In genomic region chr16:56237451-56237930, GRCh38 we compare ENCODE assay signal across 30 cellular contexts. TPM values are rescaled to one million over a fixed set of nuclear protein-coding genes. Genes with fewer than 3 reads are reported as not detected.
DNase-seq lines count a peak whose midpoint lies in the region; ATAC-seq, FAIRE-seq and TF ChIP-seq lines count a peak whose summit lies in the region.
"Had no signal": no experiment of that assay in that cellular context is flagged by ENCODE, and none has a peak within 500 bp of the region (broad histone marks: within the 10 kb centered on the region; RNA-seq: fewer than 3 reads in every experiment).

No MANE protein-coding gene starts in this region.

- no peak overlapping the region for H3K9ac ChIP-seq in kidney (ENCODE audit: low read length in 2 of 2)
- H3K9ac ChIP-seq: GM23248 had no signal

- DNase-seq in Right ventricle myocardium superior (no peak), cardiac septum (ENCODE audit: low spot score) (no peak), glutamatergic neuron (no peak), middle frontal gyrus (ENCODE audit: extremely low spot score, low spot score) (peak; percentile 42), NCI-H524 (lab: John Stamatoyannopoulos, UW) (no peak), upper lobe of left lung (no peak), kidney (no peak), NCI-H345 (lab: John Stamatoyannopoulos, UW) (no peak)
- DNase-seq: 8988T; activated CD4-positive, alpha-beta T cell treated with anti-CD3 and anti-CD28 coated beads, Interleukin-2, amount 10 ng/mL, durations not matched to agents 7 days and 5 days; AML-193; CD8-positive, alpha-beta memory T cell; effector CD8-positive, alpha-beta T cell; erythroblast; GM23248; mesendoderm; naive thymus-derived CD4-positive, alpha-beta T cell; NCI-H1048; NCI-H187 treated with DMSO at 0.1 percent for 48 hours; NCI-H69; occipital lobe; stimulated activated CD4-positive, alpha-beta T cell treated with anti-CD3 and anti-CD28 coated beads, Interleukin-12 subunit alpha, Interleukin-12 subunit beta, amount 100 ng/mL, for 4 hours; stimulated activated naive CD8-positive, alpha-beta T cell treated with anti-CD3 and anti-CD28 coated beads, Interleukin-15, Interleukin-2, amounts not matched to agents 100 U/mL and 50 U/mL, for 24 hours; upper lobe of right lung had no signal

- no peak overlapping the region for H3K27ac ChIP-seq in upper lobe of left lung
- H3K27ac ChIP-seq in kidney (ENCODE audit: low read depth in 2 of 2, low read length in 2 of 2): no peak overlapping the region
- H3K27ac ChIP-seq: gastroesophageal sphincter, GM23248, upper lobe of right lung, VCaP had no signal

- intact Hi-C loops in Right ventricle myocardium superior (cut with DNase I): no loop called here
- intact Hi-C loops in cardiac septum (cut with DNase I): no loop called here
- intact Hi-C loops in kidney (cut with DNase I): no loop called here

- peaks cover 8% of the 10 kb centered on the region for H3K9me3 Mint-ChIP-seq in glutamatergic neuron (ENCODE audit: unreplicated experiment)
- H3K9me3 Mint-ChIP-seq: activated CD4-positive, alpha-beta T cell treated with anti-CD3 and anti-CD28 coated beads, Interleukin-2, amount 10 ng/mL, durations not matched to agents 7 days and 5 days; activated naive CD4-positive, alpha-beta T cell treated with anti-CD3 and anti-CD28 coated beads, Interleukin-2, amount 50 U/mL, for 24 hours; CD8-positive, alpha-beta memory T cell; naive thymus-derived CD4-positive, alpha-beta T cell; T-helper 2 cell treated with Interferon-gamma antibody and Interleukin-4, amounts not matched to agents 5 μg/mL and 100 μg/mL, for 36 hours had no signal

- 64 to 65% methylated on average over 6 of the region's 6 CpGs for WGBS in upper lobe of left lung, 2 donors

- ATAC-seq in Right ventricle myocardium superior (ENCODE audit: poor library complexity): peak; percentile 75
- no peak for ATAC-seq in upper lobe of left lung (ENCODE audit: low FRiP score in 2 of 2)
- ATAC-seq: gastroesophageal sphincter; naive thymus-derived CD4-positive, alpha-beta T cell; SK-N-SH treated with all-trans-retinoic acid at 6 μM for 48 hours; stimulated activated naive CD8-positive, alpha-beta T cell treated with anti-CD3 and anti-CD28 coated beads, Interleukin-15, Interleukin-2, amounts not matched to agents 100 U/mL and 50 U/mL, for 24 hours; upper lobe of right lung had no signal

- TF ChIP-seq POLR2A in upper lobe of left lung (IDR thresholded peaks at IDR 0.05): no peak

- peak overlapping the region; percentile 49 for H3K4me3 Mint-ChIP-seq in glutamatergic neuron (ENCODE audit: unreplicated experiment)
- H3K4me3 Mint-ChIP-seq: activated CD4-positive, alpha-beta T cell treated with anti-CD3 and anti-CD28 coated beads, Interleukin-2, amount 10 ng/mL, durations not matched to agents 7 days and 5 days; activated naive CD4-positive, alpha-beta T cell treated with anti-CD3 and anti-CD28 coated beads, Interleukin-2, amount 50 U/mL, for 24 hours; CD8-positive, alpha-beta memory T cell; naive thymus-derived CD4-positive, alpha-beta T cell; T-helper 2 cell treated with Interferon-gamma antibody and Interleukin-4, amounts not matched to agents 5 μg/mL and 100 μg/mL, for 36 hours had no signal

- no peaks in the 10 kb centered on the region for H3K27me3 ChIP-seq in upper lobe of left lung
- H3K27me3 ChIP-seq: gastroesophageal sphincter, upper lobe of right lung had no signal

- no peak overlapping the region for H3K27ac Mint-ChIP-seq in glutamatergic neuron (ENCODE audit: unreplicated experiment)
- H3K27ac Mint-ChIP-seq: activated CD4-positive, alpha-beta T cell treated with anti-CD3 and anti-CD28 coated beads, Interleukin-2, amount 10 ng/mL, durations not matched to agents 7 days and 5 days; activated naive CD4-positive, alpha-beta T cell treated with anti-CD3 and anti-CD28 coated beads, Interleukin-2, amount 50 U/mL, for 24 hours; naive thymus-derived CD4-positive, alpha-beta T cell; T-helper 2 cell treated with Interferon-gamma antibody and Interleukin-4, amounts not matched to agents 5 μg/mL and 100 μg/mL, for 36 hours had no signal

- no peaks in the 10 kb centered on the region for H3K9me3 ChIP-seq in upper lobe of left lung
- H3K9me3 ChIP-seq in kidney (ENCODE audit: control insufficient read depth in 1 of 2, low read length in 2 of 2): no peaks in the 10 kb centered on the region
- H3K9me3 ChIP-seq: gastroesophageal sphincter, upper lobe of right lung had no signal

- H3K4me1 Mint-ChIP-seq in glutamatergic neuron (ENCODE audit: low read depth, unreplicated experiment): peaks cover 31% of the 10 kb centered on the region
- H3K4me1 Mint-ChIP-seq: activated CD4-positive, alpha-beta T cell treated with anti-CD3 and anti-CD28 coated beads, Interleukin-2, amount 10 ng/mL, durations not matched to agents 7 days and 5 days; activated naive CD4-positive, alpha-beta T cell treated with anti-CD3 and anti-CD28 coated beads, Interleukin-2, amount 50 U/mL, for 24 hours had no signal

- no peak for FAIRE-seq in kidney (lab: Jason Lieb, UNC)
- FAIRE-seq: astrocyte had no signal

- TF ChIP-seq CTCF in glutamatergic neuron (IDR thresholded peaks at IDR 0.05; ENCODE audit: partially characterized antibody, unreplicated experiment) (no peak), upper lobe of left lung (IDR thresholded peaks at IDR 0.05) (no peak), kidney (IDR thresholded peaks at IDR 0.05; ENCODE audit: borderline replicate concordance, extremely low read depth, insufficient read depth) (no peak)

- H3K27me3 Mint-ChIP-seq in glutamatergic neuron (ENCODE audit: unreplicated experiment): peaks cover 5% of the 10 kb centered on the region

- H3K36me3 Mint-ChIP-seq in glutamatergic neuron (ENCODE audit: unreplicated experiment): peaks cover 4% of the 10 kb centered on the region
- H3K36me3 Mint-ChIP-seq: activated naive CD4-positive, alpha-beta T cell treated with anti-CD3 and anti-CD28 coated beads, Interleukin-2, amount 50 U/mL, for 24 hours; naive thymus-derived CD4-positive, alpha-beta T cell had no signal

- H3K4me1 ChIP-seq in upper lobe of left lung (no peaks in the 10 kb centered on the region), kidney (ENCODE audit: control insufficient read depth in 1 of 2, insufficient read depth in 1 of 2, low read depth in 1 of 2, low read length in 2 of 2) (peaks cover 0 to 6% of the 10 kb centered on the region in 2 donors)
- H3K4me1 ChIP-seq: upper lobe of right lung had no signal

- TF ChIP-seq EP300 in upper lobe of left lung (IDR thresholded peaks at IDR 0.05): no peak

- no peak overlapping the region for H3K4me3 ChIP-seq in upper lobe of left lung
- H3K4me3 ChIP-seq in kidney (ENCODE audit: low read length in 2 of 2): no peak overlapping the region
- H3K4me3 ChIP-seq: gastroesophageal sphincter, GM23248, upper lobe of right lung had no signal

- H3K36me3 ChIP-seq in upper lobe of left lung (no peaks in the 10 kb centered on the region), kidney (ENCODE audit: control insufficient read depth in 1 of 2, insufficient read depth in 2 of 2, low read length in 2 of 2) (no peaks in the 10 kb centered on the region)
- H3K36me3 ChIP-seq: gastroesophageal sphincter, upper lobe of right lung had no signal

RNA-seq across cellular contexts. Expression of gene GNAO1, which starts 46.2 kb away (rescaled TPM):
- 25.9 TPM for total RNA-seq in Right ventricle myocardium superior
- total RNA-seq in cardiac septum: 13.0 TPM
- 250 TPM for total RNA-seq in glutamatergic neuron (ENCODE audit: unreplicated experiment)
- total RNA-seq in upper lobe of left lung: 1 to 10 TPM in 2 of 6 donors, under 1 TPM in 3, not detected in 1; 0.46 to 2.7 (median 0.79) TPM
- 4.3 TPM for total RNA-seq in kidney
- polyA plus RNA-seq in kidney (ENCODE audit: insufficient read depth, low read depth, low replicate concordance): 1.5 TPM
